ENCODE assay signal across 12 cellular contexts in the genomic region with DNA sequence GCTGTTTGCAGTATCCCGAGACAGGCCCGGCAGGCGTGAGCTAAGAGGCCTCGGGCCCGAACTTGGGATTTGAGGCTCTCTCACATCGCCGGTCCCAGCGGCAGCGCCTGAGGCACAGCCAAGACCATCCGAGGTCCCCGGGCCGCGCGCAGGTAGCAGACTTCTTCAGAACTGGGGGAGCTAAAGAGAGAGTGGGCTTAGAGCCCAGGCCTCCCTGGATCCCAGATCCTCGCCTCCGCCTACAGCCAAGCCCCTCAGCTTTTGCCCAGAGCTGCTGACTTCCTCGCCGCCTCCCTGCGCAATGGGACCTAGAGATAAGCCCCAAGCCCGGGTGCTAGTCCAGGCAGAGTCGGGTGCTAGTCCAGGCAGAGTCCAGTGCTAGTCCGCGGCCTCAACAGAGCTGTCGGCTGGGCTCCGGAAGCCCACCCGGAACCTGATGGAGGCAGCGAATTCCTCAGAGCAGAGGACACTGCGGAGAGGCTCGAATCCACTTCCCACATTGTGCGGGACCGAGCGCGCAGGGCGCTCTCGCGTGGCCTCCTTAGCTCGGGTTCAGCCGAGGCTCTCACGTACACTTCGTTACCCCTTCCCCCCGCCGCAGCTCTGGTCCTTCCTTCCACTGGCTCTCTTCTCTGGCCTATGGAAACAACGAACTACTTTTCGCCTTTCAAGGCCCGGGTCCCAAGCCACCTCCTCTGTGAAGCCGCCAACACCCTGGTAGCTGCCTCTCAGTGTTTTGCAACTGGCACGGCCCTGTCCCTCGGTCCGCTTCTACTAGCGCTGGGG. TPM values are rescaled to one million over a fixed set of nuclear protein-coding genes. Genes with fewer than 3 reads are reported as not detected.
A peak's percentile ranks its signal among the peaks of the same experiment; 100 is the strongest.
DNase-seq lines count a peak whose midpoint lies in the region; ATAC-seq and TF ChIP-seq lines count a peak whose summit lies in the region.
"Had no signal": no experiment of that assay in that cellular context is flagged by ENCODE, and none has a peak within 500 bp of the region (broad histone marks: within the 10 kb centered on the region; RNA-seq: fewer than 3 reads in every experiment).

No MANE protein-coding gene starts in this region.

- H3K4me3 Mint-ChIP-seq in T-helper 2 cell treated with Interferon-gamma antibody and Interleukin-4, amounts not matched to agents 5 μg/mL and 100 μg/mL, for 36 hours, result peak overlapping the region; percentile 15
- peak overlapping the region; percentile 47 for H3K4me3 Mint-ChIP-seq in WTC11

- peaks cover 87% of the 10 kb centered on the region for H3K27me3 Mint-ChIP-seq in T-helper 2 cell treated with Interferon-gamma antibody and Interleukin-4, amounts not matched to agents 5 μg/mL and 100 μg/mL, for 36 hours (ENCODE audit: low read depth)
- peaks cover 98% of the 10 kb centered on the region for H3K27me3 Mint-ChIP-seq in WTC11 (ENCODE audit: low read depth)

- H3K36me3 ChIP-seq in iPS-15b (ENCODE audit: control insufficient read depth, insufficient read depth, low read length) (no peaks in the 10 kb centered on the region), skeletal muscle tissue (ENCODE audit: control insufficient read depth in 3 of 3, insufficient read depth in 3 of 3, low read length in 3 of 3) (no peaks in the 10 kb centered on the region)

- no peaks in the 10 kb centered on the region for H3K9me3 Mint-ChIP-seq in T-helper 2 cell treated with Interferon-gamma antibody and Interleukin-4, amounts not matched to agents 5 μg/mL and 100 μg/mL, for 36 hours
- H3K9me3 Mint-ChIP-seq in WTC11, result no peaks in the 10 kb centered on the region

- H3K36me3 Mint-ChIP-seq in T-helper 2 cell treated with Interferon-gamma antibody and Interleukin-4, amounts not matched to agents 5 μg/mL and 100 μg/mL, for 36 hours (ENCODE audit: low read depth), result peaks cover 5% of the 10 kb centered on the region
- H3K36me3 Mint-ChIP-seq in WTC11, result no peaks in the 10 kb centered on the region

- no peak overlapping the region for H3K9ac ChIP-seq in iPS-15b (ENCODE audit: low read depth, low read length)
- H3K9ac ChIP-seq in skeletal muscle tissue (ENCODE audit: low read depth in 1 of 3, low read length in 3 of 3), result peak overlapping the region in 2 of 3 donors; percentile 64 to 79

- H3K9me3 ChIP-seq in iPS-15b (ENCODE audit: control insufficient read depth, insufficient read depth, low read length) (no peaks in the 10 kb centered on the region), skeletal muscle tissue (ENCODE audit: control insufficient read depth in 3 of 3, low read length in 3 of 3) (no peaks in the 10 kb centered on the region)
- H3K9me3 ChIP-seq: A549 had no signal

- ATAC-seq in WTC11 (peak; percentile 11), HG03520 (IDR thresholded peaks at IDR 0.05; ENCODE audit: unreplicated experiment) (no peak)
- ATAC-seq: A549 had no signal

- CTCF ChIA-PET in WTC11 (lab: Charles Lee), result interaction anchor here (0.7 to 2.8 kb wide), 14 partner anchors 10 to 478 kb away, joined by 3 to 15 read pairs (median 4); partner anchors contain the start of gene PAX2

- H3K4me1 Mint-ChIP-seq in T-helper 2 cell treated with Interferon-gamma antibody and Interleukin-4, amounts not matched to agents 5 μg/mL and 100 μg/mL, for 36 hours (ENCODE audit: low read depth), result peaks cover 15% of the 10 kb centered on the region
- H3K4me1 Mint-ChIP-seq in WTC11, result peaks cover 54% of the 10 kb centered on the region

- H3K4me1 ChIP-seq in iPS-15b (ENCODE audit: control insufficient read depth, insufficient read depth, low read length) (no peaks in the 10 kb centered on the region), skeletal muscle tissue (ENCODE audit: control insufficient read depth in 3 of 3, insufficient read depth in 3 of 3, low read length in 3 of 3) (peaks cover 34 to 46% (median 42%) of the 10 kb centered on the region in 3 donors)

- H3K27ac Mint-ChIP-seq in T-helper 2 cell treated with Interferon-gamma antibody and Interleukin-4, amounts not matched to agents 5 μg/mL and 100 μg/mL, for 36 hours, result peak overlapping the region; percentile 78
- H3K27ac Mint-ChIP-seq in WTC11, result no peak overlapping the region

- POLR2A ChIA-PET in WTC11 (lab: Charles Lee), result interaction anchor here (1.1 kb wide), 1 partner anchor 61 kb away, joined by 3 read pairs; no protein-coding TSS in a partner anchor

- TF ChIP-seq CTCF in WTC11 (IDR thresholded peaks at IDR 0.05), result no peak

- no peak overlapping the region for H3K27ac ChIP-seq in skeletal muscle tissue (ENCODE audit: low read depth, low read length)
- H3K27ac ChIP-seq: A549 had no signal

- peak overlapping the region; percentile 30 for H3K4me3 ChIP-seq in iPS-15b (ENCODE audit: low read depth, low read length)
- H3K4me3 ChIP-seq in skeletal muscle tissue (ENCODE audit: low read length in 3 of 3), result peak overlapping the region; percentile 61 to 76 (median 69)

- no peak for DNase-seq in T-helper 2 cell treated with Interferon-gamma antibody and Interleukin-4, amounts not matched to agents 5 μg/mL and 100 μg/mL, for 36 hours (ENCODE audit: low spot score)
- DNase-seq in T-helper 2 cell (no peak), WTC11 (ENCODE audit: low spot score) (no peak), NCI-H1417 treated with DMSO at 0.1 percent for 48 hours (lab: John Stamatoyannopoulos, UW) (no peak), GDM1 (lab: John Stamatoyannopoulos, UW) (no peak)
- DNase-seq: activated naive CD4-positive, alpha-beta T cell treated with Interleukin-2 at 50 U/mL for 16 hours; NCI-H446 treated with DMSO at 0.1 percent for 48 hours; occipital lobe had no signal

- H3K27me3 ChIP-seq in iPS-15b (ENCODE audit: control insufficient read depth, insufficient read depth, low read length) (peaks cover 98% of the 10 kb centered on the region), skeletal muscle tissue (ENCODE audit: control insufficient read depth in 3 of 3, insufficient read depth in 3 of 3, low read length in 3 of 3) (peaks cover 62 to 81% (median 79%) of the 10 kb centered on the region in 3 donors)

TF ChIP-seq in WTC11, 78 proteins besides CTCF, POLR2A, EP300 and RAD21:
- TF ChIP-seq NFATC4 (CRISPR knock-in tag; IDR thresholded peaks at IDR 0.05), result no peak
- no peak for TF ChIP-seq FOXJ3 (CRISPR knock-in tag; IDR thresholded peaks at IDR 0.05; ENCODE audit: borderline replicate concordance)
- no peak for TF ChIP-seq HMGXB4 (CRISPR knock-in tag; IDR thresholded peaks at IDR 0.05)
- TF ChIP-seq JUN (CRISPR knock-in tag; IDR thresholded peaks at IDR 0.05), result no peak
- no peak for TF ChIP-seq TEAD1 (CRISPR knock-in tag; IDR thresholded peaks at IDR 0.05)
- no peak for TF ChIP-seq PRRX2 (CRISPR knock-in tag; IDR thresholded peaks at IDR 0.05)
- TF ChIP-seq, protein P1, sequence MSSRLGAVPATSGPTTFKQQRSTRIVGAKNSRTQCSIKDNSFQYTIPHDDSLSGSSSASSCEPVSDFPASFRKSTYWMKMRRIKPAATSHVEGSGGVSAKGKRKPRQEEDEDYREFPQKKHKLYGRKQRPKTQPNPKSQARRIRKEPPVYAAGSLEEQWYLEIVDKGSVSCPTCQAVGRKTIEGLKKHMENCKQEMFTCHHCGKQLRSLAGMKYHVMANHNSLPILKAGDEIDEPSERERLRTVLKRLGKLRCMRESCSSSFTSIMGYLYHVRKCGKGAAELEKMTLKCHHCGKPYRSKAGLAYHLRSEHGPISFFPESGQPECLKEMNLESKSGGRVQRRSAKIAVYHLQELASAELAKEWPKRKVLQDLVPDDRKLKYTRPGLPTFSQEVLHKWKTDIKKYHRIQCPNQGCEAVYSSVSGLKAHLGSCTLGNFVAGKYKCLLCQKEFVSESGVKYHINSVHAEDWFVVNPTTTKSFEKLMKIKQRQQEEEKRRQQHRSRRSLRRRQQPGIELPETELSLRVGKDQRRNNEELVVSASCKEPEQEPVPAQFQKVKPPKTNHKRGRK (CRISPR knock-in tag; IDR thresholded peaks at IDR 0.05; ENCODE audit: borderline replicate concordance), result 0 out of 2 replicates have a peak, but pooled peaks have one; percentile 20
- TF ChIP-seq ZNF138 (CRISPR knock-in tag; conservative IDR thresholded peaks at IDR 0.05), result no peak
- 0 out of 2 replicates have a peak, but pooled peaks have one; percentile 30 for TF ChIP-seq SP1 (CRISPR knock-in tag; conservative IDR thresholded peaks at IDR 0.05)

RNA-seq across cellular contexts. Expression of gene LBX1, which starts 5.8 kb away (rescaled TPM):
- not detected in 3 replicates for total RNA-seq in WTC11 (2021)
- total RNA-seq in skeletal muscle tissue, result 3.1 TPM
- total RNA-seq: occipital lobe had no signal
